ENCODE assay signal across 18 cellular contexts in genomic region chrX:154352466-154352865, GRCh38. TPM values are rescaled to one million over a fixed set of nuclear protein-coding genes. Genes with fewer than 3 reads are reported as not detected.
A peak's percentile ranks its signal among the peaks of the same experiment; 100 is the strongest.
DNase-seq lines count a peak whose midpoint lies in the region; ATAC-seq and TF ChIP-seq lines count a peak whose summit lies in the region.
"Had no signal": no experiment of that assay in that cellular context is flagged by ENCODE, and none has a peak within 500 bp of the region (broad histone marks: within the 10 kb centered on the region; RNA-seq: fewer than 3 reads in every experiment).

No MANE protein-coding gene starts in this region.

- H3K9me3 ChIP-seq in CD4-positive, alpha-beta T cell (ENCODE audit: control insufficient read depth, low read length) = no peaks in the 10 kb centered on the region
- no peaks in the 10 kb centered on the region for H3K9me3 ChIP-seq in naive thymus-derived CD4-positive, alpha-beta T cell (ENCODE audit: control insufficient read depth in 2 of 3, low read length in 3 of 3)
- H3K9me3 ChIP-seq: colonic mucosa, ovary had no signal

- H3K36me3 ChIP-seq in naive thymus-derived CD4-positive, alpha-beta T cell (ENCODE audit: control insufficient read depth in 2 of 3, insufficient read depth in 3 of 3, low read length in 3 of 3) = peaks cover 7 to 90% (median 12%) of the 10 kb centered on the region in 3 experiments
- H3K36me3 ChIP-seq: colonic mucosa, ovary had no signal

- peak overlapping the region; percentile 53 for H3K27ac ChIP-seq in CD4-positive, alpha-beta T cell (ENCODE audit: low read depth, low read length)
- peak overlapping the region; percentile 66 for H3K27ac ChIP-seq in naive thymus-derived CD4-positive, alpha-beta T cell (ENCODE audit: low read depth, low read length)
- H3K27ac ChIP-seq: BLaER1 treated with 17β-estradiol and CSF1 and Interleukin-3, amounts not matched to agents 10 nM and 100 nM; colonic mucosa; ovary had no signal

- peaks cover 31 to 78% of the 10 kb centered on the region in 2 donors for H3K4me1 ChIP-seq in naive thymus-derived CD4-positive, alpha-beta T cell (ENCODE audit: control insufficient read depth in 2 of 2, insufficient read depth in 2 of 2, low read length in 2 of 2)

- no peak overlapping the region for H3K4me3 Mint-ChIP-seq in CD4-positive, alpha-beta T cell
- H3K4me3 Mint-ChIP-seq in activated CD8-positive, alpha-beta T cell treated with anti-CD3 and anti-CD28 coated beads, Interleukin-2, amount 10 ng/mL, durations not matched to agents 7 days and 5 days = peak overlapping the region; percentile 22
- peak overlapping the region in 4 of 10 donors; percentile 21 to 66 (median 40) for H3K4me3 Mint-ChIP-seq in naive thymus-derived CD4-positive, alpha-beta T cell
- H3K4me3 Mint-ChIP-seq: H9 had no signal

- no peaks in the 10 kb centered on the region for H3K9me3 Mint-ChIP-seq in CD4-positive, alpha-beta T cell
- H3K9me3 Mint-ChIP-seq in activated CD8-positive, alpha-beta T cell treated with anti-CD3 and anti-CD28 coated beads, Interleukin-2, amount 10 ng/mL, durations not matched to agents 7 days and 5 days (ENCODE audit: insufficient read depth) = no peaks in the 10 kb centered on the region
- no peaks in the 10 kb centered on the region for H3K9me3 Mint-ChIP-seq in naive thymus-derived CD4-positive, alpha-beta T cell

- H3K27me3 Mint-ChIP-seq in CD4-positive, alpha-beta T cell = no peaks in the 10 kb centered on the region
- H3K27me3 Mint-ChIP-seq in activated CD8-positive, alpha-beta T cell treated with anti-CD3 and anti-CD28 coated beads, Interleukin-2, amount 10 ng/mL, durations not matched to agents 7 days and 5 days (ENCODE audit: low read depth) = no peaks in the 10 kb centered on the region
- H3K27me3 Mint-ChIP-seq in naive thymus-derived CD4-positive, alpha-beta T cell = no peaks in the 10 kb centered on the region

- H3K4me1 Mint-ChIP-seq in CD4-positive, alpha-beta T cell (ENCODE audit: low read depth) = peaks cover 21% of the 10 kb centered on the region
- peaks cover 71% of the 10 kb centered on the region for H3K4me1 Mint-ChIP-seq in activated CD8-positive, alpha-beta T cell treated with anti-CD3 and anti-CD28 coated beads, Interleukin-2, amount 10 ng/mL, durations not matched to agents 7 days and 5 days (ENCODE audit: low read depth)
- peaks cover 7 to 38% (median 22%) of the 10 kb centered on the region in 7 donors for H3K4me1 Mint-ChIP-seq in naive thymus-derived CD4-positive, alpha-beta T cell

- no peak overlapping the region for H3K27ac Mint-ChIP-seq in CD4-positive, alpha-beta T cell
- peak overlapping the region; percentile 76 for H3K27ac Mint-ChIP-seq in activated CD8-positive, alpha-beta T cell treated with anti-CD3 and anti-CD28 coated beads, Interleukin-2, amount 10 ng/mL, durations not matched to agents 7 days and 5 days
- H3K27ac Mint-ChIP-seq in naive thymus-derived CD4-positive, alpha-beta T cell = peak overlapping the region in 5 of 9 donors; percentile 49 to 88 (median 70)
- H3K27ac Mint-ChIP-seq: H9 had no signal

- TF ChIP-seq CTCF in CD4-positive, alpha-beta T cell (IDR thresholded peaks at IDR 0.05) = no peak

- no peaks in the 10 kb centered on the region for H3K27me3 ChIP-seq in CD4-positive, alpha-beta T cell (ENCODE audit: control insufficient read depth, insufficient read depth, low read length)
- H3K27me3 ChIP-seq in naive thymus-derived CD4-positive, alpha-beta T cell (ENCODE audit: control insufficient read depth in 2 of 2, insufficient read depth in 2 of 2, low read length in 2 of 2) = no peaks in the 10 kb centered on the region
- H3K27me3 ChIP-seq: colonic mucosa, ovary had no signal

- H3K4me3 ChIP-seq in naive thymus-derived CD4-positive, alpha-beta T cell (ENCODE audit: low read length) = no peak overlapping the region
- H3K4me3 ChIP-seq: BLaER1 treated with 17β-estradiol and CSF1 and Interleukin-3, amounts not matched to agents 10 nM and 100 nM; colonic mucosa; ovary had no signal

- H3K36me3 Mint-ChIP-seq in CD4-positive, alpha-beta T cell (ENCODE audit: low read depth) = peaks cover 66% of the 10 kb centered on the region
- peaks cover 40% of the 10 kb centered on the region for H3K36me3 Mint-ChIP-seq in activated CD8-positive, alpha-beta T cell treated with anti-CD3 and anti-CD28 coated beads, Interleukin-2, amount 10 ng/mL, durations not matched to agents 7 days and 5 days (ENCODE audit: low read depth)
- H3K36me3 Mint-ChIP-seq in naive thymus-derived CD4-positive, alpha-beta T cell = peaks cover 0 to 3% (median 0%) of the 10 kb centered on the region in 5 donors

- no peak for ATAC-seq in CD4-positive, alpha-beta T cell (ENCODE audit: poor library complexity)
- no peak for ATAC-seq in activated CD8-positive, alpha-beta T cell treated with anti-CD3 and anti-CD28 coated beads, Interleukin-2, amount 10 ng/mL, durations not matched to agents 7 days and 5 days
- no peak for ATAC-seq in naive thymus-derived CD4-positive, alpha-beta T cell
- ATAC-seq in HG03039 (IDR thresholded peaks at IDR 0.05; ENCODE audit: unreplicated experiment) = no peak

- DNase-seq in CD4-positive, alpha-beta T cell = peak in 1 of 10 experiments; percentile 0
- DNase-seq in EH (ENCODE audit: low read depth) = peak; percentile 18
- DNase-seq in activated CD8-positive, alpha-beta T cell treated with anti-CD3 and anti-CD28 coated beads, Interleukin-2, amount 10 ng/mL, durations not matched to agents 7 days and 5 days = no peak
- DNase-seq in naive thymus-derived CD4-positive, alpha-beta T cell = no peak
- no peak for DNase-seq in glomerular visceral epithelial cell (ENCODE audit: extremely low spot score)
- no peak for DNase-seq in HT-29 (ENCODE audit: low spot score)
- DNase-seq: activated CD8-positive, alpha-beta memory T cell treated with anti-CD3 and anti-CD28 coated beads, Interleukin-2, amount 50 U/mL, for 4 hours; activated gamma-delta T cell; colonic mucosa; H9; NCI-H1436; NCI-H226; ovary; SHP77 treated with DMSO at 0.1 percent for 48 hours; stimulated activated CD4-positive, alpha-beta T cell treated with anti-CD3 and anti-CD28 coated beads, Interleukin-4, amount 100 ng/mL, for 1 hour had no signal

- intact Hi-C loops in CD4-positive, alpha-beta T cell (cut with DNase I, micrococcal nuclease) = no loop called here
- intact Hi-C loops in naive thymus-derived CD4-positive, alpha-beta T cell (cut with micrococcal nuclease) = no loop called here

- CTCF ChIA-PET in CD4-positive, alpha-beta T cell (lab: Charles Lee) = no interaction called here
- CTCF ChIA-PET in activated CD8-positive, alpha-beta T cell treated with anti-CD3 and anti-CD28 coated beads, Interleukin-2, amount 10 ng/mL, durations not matched to agents 7 days and 5 days (lab: Charles Lee) = interaction anchor here (1.2 kb wide), 1 partner anchor 22 kb away, joined by 3 read pairs; the partner anchor contains the start of gene FLNA
- CTCF ChIA-PET in naive thymus-derived CD4-positive, alpha-beta T cell (lab: Charles Lee) = no interaction called here

- POLR2A ChIA-PET in CD4-positive, alpha-beta T cell (lab: Charles Lee) = no interaction called here
- POLR2A ChIA-PET in activated CD8-positive, alpha-beta T cell treated with anti-CD3 and anti-CD28 coated beads, Interleukin-2, amount 10 ng/mL, durations not matched to agents 7 days and 5 days (lab: Charles Lee) = no interaction called here
- POLR2A ChIA-PET in naive thymus-derived CD4-positive, alpha-beta T cell (lab: Charles Lee) = interaction anchor here (5.8 kb wide), 1 partner anchor 17 kb away, joined by 45 read pairs; no protein-coding TSS in a partner anchor

RNA-seq across cellular contexts. Expression of gene FLNA, which starts 22.0 kb away (rescaled TPM):
- total RNA-seq in CD4-positive, alpha-beta T cell = 1,000 to 10,000 TPM; 1,012 to 1,022 TPM
- total RNA-seq in activated CD8-positive, alpha-beta T cell treated with anti-CD3 and anti-CD28 coated beads, Interleukin-2, amount 10 ng/mL, durations not matched to agents 7 days and 5 days = 1,000 to 10,000 TPM; 1,371 to 1,454 TPM
- total RNA-seq in naive thymus-derived CD4-positive, alpha-beta T cell = 1,000 to 10,000 TPM in 2 of 5 experiments, 100 to 1,000 TPM in 3; 440 to 1,423 (median 604) TPM
- polyA plus RNA-seq in naive thymus-derived CD4-positive, alpha-beta T cell = 100 to 1,000 TPM in 1 of 2 donors, 10 to 100 TPM in 1; 96.0 to 333 TPM
- total RNA-seq in HT-29 (2014; rRNA removed; shearing (Covaris generic)) = 482 and 516 TPM in 2 replicates

RNA-seq across cellular contexts. Expression of gene EMD, which starts 26.6 kb away (rescaled TPM):
- 100 to 1,000 TPM; 164 to 178 TPM for total RNA-seq in CD4-positive, alpha-beta T cell
- 10 to 100 TPM; 65.9 to 66.0 TPM for total RNA-seq in activated CD8-positive, alpha-beta T cell treated with anti-CD3 and anti-CD28 coated beads, Interleukin-2, amount 10 ng/mL, durations not matched to agents 7 days and 5 days
- 100 to 1,000 TPM in 2 of 5 experiments, 10 to 100 TPM in 3; 53.5 to 141 (median 89.9) TPM for total RNA-seq in naive thymus-derived CD4-positive, alpha-beta T cell
- 10 to 100 TPM; 31.5 to 34.6 TPM for polyA plus RNA-seq in naive thymus-derived CD4-positive, alpha-beta T cell
- 70.5 and 87.0 TPM in 2 replicates for total RNA-seq in HT-29 (2014; rRNA removed; shearing (Covaris generic))

RNA-seq across cellular contexts. Expression of gene RPL10, which starts 45.7 kb away (rescaled TPM):
- 1,000 to 10,000 TPM; 5,036 to 5,204 TPM for total RNA-seq in CD4-positive, alpha-beta T cell
- total RNA-seq in activated CD8-positive, alpha-beta T cell treated with anti-CD3 and anti-CD28 coated beads, Interleukin-2, amount 10 ng/mL, durations not matched to agents 7 days and 5 days = 1,000 to 10,000 TPM; 2,758 to 2,862 TPM
- total RNA-seq in naive thymus-derived CD4-positive, alpha-beta T cell = 1,000 to 10,000 TPM; 2,926 to 5,130 (median 5,063) TPM
- polyA plus RNA-seq in naive thymus-derived CD4-positive, alpha-beta T cell = 1,000 to 10,000 TPM; 6,302 to 7,439 TPM
- 4,676 and 4,679 TPM in 2 replicates for total RNA-seq in HT-29 (2014; rRNA removed; shearing (Covaris generic))

RNA-seq across cellular contexts. Expression of gene DNASE1L1, which starts 56.6 kb away (rescaled TPM):
- total RNA-seq in CD4-positive, alpha-beta T cell = 10 to 100 TPM; 16.0 to 18.4 TPM
- total RNA-seq in activated CD8-positive, alpha-beta T cell treated with anti-CD3 and anti-CD28 coated beads, Interleukin-2, amount 10 ng/mL, durations not matched to agents 7 days and 5 days = 10 to 100 TPM; 22.5 to 26.5 TPM
- 10 to 100 TPM; 18.4 to 31.1 (median 21.7) TPM for total RNA-seq in naive thymus-derived CD4-positive, alpha-beta T cell
- polyA plus RNA-seq in naive thymus-derived CD4-positive, alpha-beta T cell = 10 to 100 TPM; 11.1 to 19.6 TPM
- total RNA-seq in HT-29 (2014; rRNA removed; shearing (Covaris generic)) = 114 and 118 TPM in 2 replicates

RNA-seq across cellular contexts. Expression of gene TKTL1, which starts 56.9 kb away (rescaled TPM):
- total RNA-seq in CD4-positive, alpha-beta T cell = 1 to 10 TPM; 1.7 to 2.3 TPM
- 1 to 10 TPM; 1.3 to 1.5 TPM for total RNA-seq in activated CD8-positive, alpha-beta T cell treated with anti-CD3 and anti-CD28 coated beads, Interleukin-2, amount 10 ng/mL, durations not matched to agents 7 days and 5 days
- 1 to 10 TPM in 4 of 5 experiments, under 1 TPM in 1; 0.58 to 4.7 (median 3.2) TPM for total RNA-seq in naive thymus-derived CD4-positive, alpha-beta T cell
- 10 to 100 TPM; 35.7 to 47.7 TPM for polyA plus RNA-seq in naive thymus-derived CD4-positive, alpha-beta T cell
- total RNA-seq in HT-29 (2014; rRNA removed; shearing (Covaris generic)) = not detected in 2 replicates
- total RNA-seq: colonic mucosa, H9, LHCN-M2 had no signal
